Comparison of ENCODE assay signal across 1 cellular context in genomic region chr7:8152489-8153192, GRCh38.
TF ChIP-seq lines count a peak whose summit lies in the region.

No MANE protein-coding gene starts in this region.

TF ChIP-seq in H1, 55 proteins besides CTCF, POLR2A, EP300 and RAD21:
- TF ChIP-seq SIRT6 (IDR thresholded peaks at IDR 0.05; ENCODE audit: low read length): no peak
- TF ChIP-seq CBX5 (IDR thresholded peaks at IDR 0.05; ENCODE audit: low read depth, low read length): no peak
- no peak for TF ChIP-seq CHD1 (IDR thresholded peaks at IDR 0.05; ENCODE audit: low read depth, low read length)
- no peak for TF ChIP-seq EZH2 (IDR thresholded peaks at IDR 0.05; ENCODE audit: low read depth, low read length, severe bottlenecking)
- TF ChIP-seq ATF3 (IDR thresholded peaks at IDR 0.05; ENCODE audit: insufficient read depth, low read depth, low read length): no peak
- TF ChIP-seq KDM1A (IDR thresholded peaks at IDR 0.05; ENCODE audit: borderline replicate concordance, low read length): no peak
- TF ChIP-seq SAP30 (IDR thresholded peaks at IDR 0.05; ENCODE audit: insufficient read depth, insufficient replicate concordance, low read length): no peak
- TF ChIP-seq RFX5 (IDR thresholded peaks at IDR 0.05; ENCODE audit: borderline replicate concordance, low read depth, low read length): no peak
- TF ChIP-seq CHD7 (IDR thresholded peaks at IDR 0.05; ENCODE audit: insufficient replicate concordance, low read length): no peak
TF ChIP-seq in H1: peak in this region for 0.
